Comparison of ENCODE assay signal across 8 cellular contexts in genomic region chr6:34657979-34658480, GRCh38. TPM values are rescaled to one million over a fixed set of nuclear protein-coding genes. Genes with fewer than 3 reads are reported as not detected.
A peak's percentile ranks its signal among the peaks of the same experiment; 100 is the strongest.
DNase-seq lines count a peak whose midpoint lies in the region; ATAC-seq and TF ChIP-seq lines count a peak whose summit lies in the region.
"Not testable (repeated sequence)": the region's sequence is repeated elsewhere in the genome, so short reads cannot be mapped to it uniquely, and the experiment has no call there.

No MANE protein-coding gene starts in this region.

- H3K27me3 ChIP-seq in BLaER1 treated with 17β-estradiol and CSF1 and Interleukin-3, amounts not matched to agents 10 nM and 100 nM; HL-60 (ENCODE audit: insufficient read depth, poor library complexity, severe bottlenecking); RWPE2 (ENCODE audit: insufficient read depth, poor library complexity, severe bottlenecking); right atrium auricular region; stomach smooth muscle (ENCODE audit: control insufficient read depth in 1 of 2, insufficient read depth in 2 of 2, low read length in 2 of 2): not testable (repeated sequence)

- CTCF ChIA-PET in activated naive CD4-positive, alpha-beta T cell treated with anti-CD3 and anti-CD28 coated beads for 36 hours (lab: Charles Lee) = interaction anchor here (2.1 kb wide), 1 partner anchor 14 kb away, joined by 6 read pairs; no protein-coding TSS in a partner anchor

- H3K9me3 Mint-ChIP-seq in activated naive CD4-positive, alpha-beta T cell treated with anti-CD3 and anti-CD28 coated beads for 36 hours; dendritic cell treated with granulocyte-macrophage colony-stimulating factor and Interleukin-4, amounts not matched to agents 40 ng/mL and 50 ng/mL, for 4 days; nephron: not testable (repeated sequence)

- DNase-seq in HL-60 (ENCODE audit: low read depth in 1 of 2, low spot score in 1 of 2); RWPE2 (ENCODE audit: low spot score); activated naive CD4-positive, alpha-beta T cell treated with anti-CD3 and anti-CD28 coated beads for 36 hours; right atrium auricular region (ENCODE audit: low spot score): not testable (repeated sequence)

- peak overlapping the region; percentile 60 to 83 (median 70); a peak in 21 of 22 replicates for H3K9ac ChIP-seq in BLaER1 treated with 17β-estradiol and CSF1 and Interleukin-3, amounts not matched to agents 10 nM and 100 nM
- peak overlapping the region; percentile 34 to 48 for H3K9ac ChIP-seq in stomach smooth muscle (ENCODE audit: low read length in 2 of 2)

- not testable (repeated sequence) for TF ChIP-seq CTCF in HL-60 (IDR thresholded peaks at IDR 0.05; ENCODE audit: insufficient read depth, low read length); RWPE2 (IDR thresholded peaks at IDR 0.05; ENCODE audit: poor library complexity, severe bottlenecking); right atrium auricular region (IDR thresholded peaks at IDR 0.05); nephron (IDR thresholded peaks at IDR 0.05; ENCODE audit: unreplicated experiment in 3 of 3)

- H3K27me3 Mint-ChIP-seq in activated naive CD4-positive, alpha-beta T cell treated with anti-CD3 and anti-CD28 coated beads for 36 hours (ENCODE audit: low read depth); dendritic cell treated with granulocyte-macrophage colony-stimulating factor and Interleukin-4, amounts not matched to agents 40 ng/mL and 50 ng/mL, for 4 days; nephron (ENCODE audit: low read depth): not testable (repeated sequence)

- ATAC-seq in RWPE2 (ENCODE audit: low read depth) = peak; percentile 43; the same call in 2 of the 3 replicates

- intact Hi-C loops in activated naive CD4-positive, alpha-beta T cell treated with anti-CD3 and anti-CD28 coated beads for 36 hours (cut with micrococcal nuclease) = loop anchor here (5.0 kb wide), 2 partner anchors 39 to 99 kb away; partner anchors contain the start of genes ILRUN and SNRPC
- intact Hi-C loops in dendritic cell treated with granulocyte-macrophage colony-stimulating factor and Interleukin-4, amounts not matched to agents 40 ng/mL and 50 ng/mL, for 4 days (cut with micrococcal nuclease) = loop anchor here (5.0 kb wide), 1 partner anchor 99 kb away; the partner anchor contains the start of gene SNRPC

- not testable (repeated sequence) for H3K4me3 Mint-ChIP-seq in activated naive CD4-positive, alpha-beta T cell treated with anti-CD3 and anti-CD28 coated beads for 36 hours; dendritic cell treated with granulocyte-macrophage colony-stimulating factor and Interleukin-4, amounts not matched to agents 40 ng/mL and 50 ng/mL, for 4 days; nephron

- peak overlapping the region; percentile 89 for H3K27ac Mint-ChIP-seq in activated naive CD4-positive, alpha-beta T cell treated with anti-CD3 and anti-CD28 coated beads for 36 hours
- H3K27ac Mint-ChIP-seq in dendritic cell treated with granulocyte-macrophage colony-stimulating factor and Interleukin-4, amounts not matched to agents 40 ng/mL and 50 ng/mL, for 4 days = peak overlapping the region; percentile 75
- peak overlapping the region; percentile 91 to 97 (median 95) for H3K27ac Mint-ChIP-seq in nephron

- not testable (repeated sequence) for H3K9me3 ChIP-seq in BLaER1 treated with 17β-estradiol and CSF1 and Interleukin-3, amounts not matched to agents 10 nM and 100 nM (replicated peaks in 1 of 11); RWPE2 (ENCODE audit: severe bottlenecking); right atrium auricular region; stomach smooth muscle (ENCODE audit: control insufficient read depth in 2 of 2, low read length in 2 of 2)

- H3K4me1 Mint-ChIP-seq in activated naive CD4-positive, alpha-beta T cell treated with anti-CD3 and anti-CD28 coated beads for 36 hours (ENCODE audit: low read depth) = peaks cover 52% of the 10 kb centered on the region
- peaks cover 69% of the 10 kb centered on the region for H3K4me1 Mint-ChIP-seq in dendritic cell treated with granulocyte-macrophage colony-stimulating factor and Interleukin-4, amounts not matched to agents 40 ng/mL and 50 ng/mL, for 4 days (ENCODE audit: low read depth)
- peaks cover 26% of the 10 kb centered on the region for H3K4me1 Mint-ChIP-seq in nephron

- peaks cover 17 to 34% (median 23%) of the 10 kb centered on the region in 11 experiments for H3K36me3 ChIP-seq in BLaER1 treated with 17β-estradiol and CSF1 and Interleukin-3, amounts not matched to agents 10 nM and 100 nM
- H3K36me3 ChIP-seq in RWPE2 (ENCODE audit: low read depth) = peaks cover 11% of the 10 kb centered on the region
- not testable (repeated sequence) for H3K36me3 ChIP-seq in right atrium auricular region; stomach smooth muscle (ENCODE audit: control insufficient read depth in 2 of 2, insufficient read depth in 2 of 2, low read length in 2 of 2)

- peak overlapping the region; percentile 54 to 93 (median 78); a peak in 21 of 22 replicates for H3K27ac ChIP-seq in BLaER1 treated with 17β-estradiol and CSF1 and Interleukin-3, amounts not matched to agents 10 nM and 100 nM
- H3K27ac ChIP-seq in HL-60 (replicated peaks) (peak overlapping the region; percentile 57), RWPE2 (ENCODE audit: poor library complexity, severe bottlenecking) (peak overlapping the region; percentile 89), right atrium auricular region (peak overlapping the region; percentile 93 to 94), stomach smooth muscle (ENCODE audit: low read length) (peak overlapping the region; percentile 84)

- peaks cover 0 to 56% (median 0%) of the 10 kb centered on the region in 11 experiments; a peak in 6 of 22 replicates for H4K20me1 ChIP-seq in BLaER1 treated with 17β-estradiol and CSF1 and Interleukin-3, amounts not matched to agents 10 nM and 100 nM

- H3K4me3 ChIP-seq in BLaER1 treated with 17β-estradiol and CSF1 and Interleukin-3, amounts not matched to agents 10 nM and 100 nM = peak overlapping the region in 5 of 10 experiments; percentile 44 to 52 (median 46); a peak in 6 of 20 replicates
- H3K4me3 ChIP-seq in HL-60 (replicated peaks; ENCODE audit: insufficient read depth, low read length); RWPE2 (ENCODE audit: severe bottlenecking): not testable (repeated sequence)
- H3K4me3 ChIP-seq in right atrium auricular region (peak overlapping the region; percentile 13 to 48), stomach smooth muscle (ENCODE audit: low read length in 2 of 2) (peak overlapping the region; percentile 68 to 72)

- H3K36me3 Mint-ChIP-seq in activated naive CD4-positive, alpha-beta T cell treated with anti-CD3 and anti-CD28 coated beads for 36 hours (ENCODE audit: low read depth) = not testable (repeated sequence)
- H3K36me3 Mint-ChIP-seq in dendritic cell treated with granulocyte-macrophage colony-stimulating factor and Interleukin-4, amounts not matched to agents 40 ng/mL and 50 ng/mL, for 4 days (ENCODE audit: low read depth) = peaks cover 13% of the 10 kb centered on the region
- peaks cover 11% of the 10 kb centered on the region for H3K36me3 Mint-ChIP-seq in nephron (ENCODE audit: low read depth)

- peaks cover 28 to 73% (median 38%) of the 10 kb centered on the region in 10 experiments for H3K4me1 ChIP-seq in BLaER1 treated with 17β-estradiol and CSF1 and Interleukin-3, amounts not matched to agents 10 nM and 100 nM
- H3K4me1 ChIP-seq in RWPE2 (ENCODE audit: insufficient read depth, poor library complexity, severe bottlenecking) (peaks cover 14% of the 10 kb centered on the region), right atrium auricular region (peaks cover 0 to 41% of the 10 kb centered on the region in 2 donors), stomach smooth muscle (ENCODE audit: control insufficient read depth, insufficient read depth, low read length) (peaks cover 15% of the 10 kb centered on the region)

- H3K4me2 ChIP-seq in BLaER1 treated with 17β-estradiol and CSF1 and Interleukin-3, amounts not matched to agents 10 nM and 100 nM = peak overlapping the region; percentile 71 to 97 (median 89)

RNA-seq across cellular contexts. Expression of gene ILRUN, which starts 38.5 kb away (rescaled TPM):
- total RNA-seq in activated naive CD4-positive, alpha-beta T cell treated with anti-CD3 and anti-CD28 coated beads for 36 hours = 10 to 100 TPM; 51.4 to 53.3 TPM
- total RNA-seq in right atrium auricular region = 100 to 1,000 TPM in 1 of 2 donors, 10 to 100 TPM in 1; 89.8 to 114 TPM
